22 cellular contexts compared by ENCODE assay signal in the genomic region with DNA sequence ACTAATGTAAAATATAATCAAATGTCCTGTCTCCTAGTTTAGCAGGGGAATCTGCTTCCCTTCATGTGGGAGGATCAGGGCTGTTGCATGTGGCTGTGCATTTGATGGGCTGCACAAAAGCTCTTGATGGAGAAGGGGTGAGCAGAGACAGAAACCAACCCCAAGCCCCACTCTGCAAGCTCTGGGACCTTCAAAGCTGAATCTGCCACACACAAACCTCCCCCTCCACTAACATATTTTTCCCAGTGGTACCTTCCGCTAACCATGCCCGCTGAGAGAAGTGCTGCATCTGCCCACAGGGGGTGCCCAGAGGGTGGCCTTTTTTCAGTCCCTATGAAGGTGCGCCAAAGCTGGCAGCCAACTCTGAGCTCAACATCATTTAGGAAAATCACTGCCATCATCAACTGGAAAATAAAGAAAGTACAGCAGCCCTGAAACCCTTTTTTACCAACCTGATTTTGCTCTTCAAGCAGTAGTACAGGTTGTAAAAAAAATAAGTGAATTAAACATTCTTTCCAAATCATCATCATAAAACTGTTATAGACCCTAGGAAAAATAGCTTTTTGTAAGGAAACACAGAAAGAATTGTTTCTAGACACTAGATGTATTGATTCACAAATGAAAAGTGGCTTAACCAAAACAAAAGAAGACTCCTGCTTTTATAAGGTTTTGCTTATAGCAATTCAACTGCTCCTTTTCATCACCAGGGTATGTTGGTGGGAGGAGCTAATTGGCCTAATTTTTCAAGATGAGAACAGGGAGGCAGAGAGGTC.
"Had no signal": no experiment of that assay in that cellular context is flagged by ENCODE, and none has a peak within 500 bp of the region (broad histone marks: within the 10 kb centered on the region; RNA-seq: fewer than 3 reads in every experiment).

No MANE protein-coding gene starts in this region.

- FAIRE-seq: colon had no signal

- H3K4me1 ChIP-seq: breast epithelium, foreskin keratinocyte, sigmoid colon, testis, uterus had no signal

- ATAC-seq: activated T-cell treated with anti-CD3 and anti-CD28 coated beads, Interleukin-2, amount 50 U/mL, for 72 hours; foreskin keratinocyte; left lobe of liver; stimulated activated naive B cell treated with anti-CD40 and anti-IgM and Interleukin-4, amounts not matched to agents 10 μg/mL and 1 μg/mL and 100 μg/mL, for 72 hours had no signal

- H3K27ac ChIP-seq: breast epithelium, foreskin keratinocyte, sigmoid colon, testis, uterus had no signal

- H3K9me3 ChIP-seq: breast epithelium, testis, uterus had no signal

- H3K36me3 ChIP-seq: breast epithelium, sigmoid colon, uterus had no signal

- DNase-seq: activated CD4-positive, alpha-beta memory T cell treated with anti-CD3 and anti-CD28 coated beads, Interleukin-2, amount 10 ng/mL, durations not matched to agents 7 days and 5 days; activated CD4-positive, alpha-beta T cell treated with anti-CD3 and anti-CD28 coated beads for 48 hours; activated effector memory CD4-positive, alpha-beta T cell treated with Interleukin-2 at 50 U/mL for 16 hours; activated naive CD4-positive, alpha-beta T cell treated with anti-CD3 and anti-CD28 coated beads for 36 hours; activated naive CD8-positive, alpha-beta T cell treated with anti-CD3 and anti-CD28 coated beads, Interleukin-2, amount 10 ng/mL, durations not matched to agents 7 days and 5 days; activated T-cell treated with anti-CD3 and anti-CD28 coated beads, Interleukin-2, amount 50 U/mL, for 72 hours; amniotic stem cell; effector memory CD4-positive, alpha-beta T cell; naive B cell; occipital lobe; sigmoid colon; stimulated activated CD4-positive, alpha-beta T cell treated with anti-CD3 and anti-CD28 coated beads, Interleukin-15, amount 100 ng/mL, for 24 hours; stimulated activated CD8-positive, alpha-beta memory T cell treated with anti-CD3 and anti-CD28 coated beads, Interleukin-4, amount 100 ng/mL, for 48 hours; stimulated activated naive B cell treated with anti-CD40 and anti-IgM and Interleukin-4, amounts not matched to agents 10 μg/mL and 1 μg/mL and 100 μg/mL, for 72 hours; testis; uterus had no signal

- H3K4me3 ChIP-seq: breast epithelium, lung, sigmoid colon, smooth muscle cell, testis, uterus had no signal

- H3K4me2 ChIP-seq: smooth muscle cell had no signal

- H3K27me3 ChIP-seq: breast epithelium, foreskin keratinocyte, sigmoid colon, testis, uterus had no signal
